12 cellular contexts compared by ENCODE assay signal in genomic region chr18:46756172-46756558, GRCh38. TPM values are rescaled to one million over a fixed set of nuclear protein-coding genes. Genes with fewer than 3 reads are reported as not detected.
DNase-seq lines count a peak whose midpoint lies in the region; ATAC-seq and TF ChIP-seq lines count a peak whose summit lies in the region.
"Had no signal": no experiment of that assay in that cellular context is flagged by ENCODE, and none has a peak within 500 bp of the region (broad histone marks: within the 10 kb centered on the region; RNA-seq: fewer than 3 reads in every experiment).

No MANE protein-coding gene starts in this region.

- CTCF ChIA-PET in PC-3 (lab: Charles Lee): no interaction called here

- no peak overlapping the region for H3K23ac ChIP-seq in mesendoderm (ENCODE audit: low read length)

- H3K4me3 ChIP-seq in cardiac muscle cell (peak overlapping the region; percentile 45), astrocyte of the spinal cord (ENCODE audit: low read depth, low read length) (peak overlapping the region; percentile 17), mesendoderm (ENCODE audit: low read length) (no peak overlapping the region), urinary bladder (ENCODE audit: low read depth, low read length) (peak overlapping the region; percentile 37), PC-3 (ENCODE audit: low read length) (no peak overlapping the region)

- ATAC-seq in PC-3 (no peak), GM18858 (IDR thresholded peaks at IDR 0.05; ENCODE audit: unreplicated experiment) (no peak)

- intact Hi-C loops in cardiac septum (cut with DNase I) (loop anchor here (5.0 kb wide), 2 partner anchors 44 to 59 kb away; no protein-coding TSS in a partner anchor), PC-3 (cut with micrococcal nuclease) (no loop called here)

- H2AFZ ChIP-seq in PC-3 (ENCODE audit: low read length): no peak overlapping the region

- peaks cover 88% of the 10 kb centered on the region for H3K27me3 ChIP-seq in cardiac muscle cell
- peaks cover 37% of the 10 kb centered on the region for H3K27me3 ChIP-seq in mesendoderm (ENCODE audit: insufficient read depth, low read length, poor library complexity)
- no peaks in the 10 kb centered on the region for H3K27me3 ChIP-seq in PC-3 (ENCODE audit: low read length)

- H3K9me3 ChIP-seq in cardiac muscle cell (ENCODE audit: low read depth) (no peaks in the 10 kb centered on the region), PC-3 (ENCODE audit: low read length) (no peaks in the 10 kb centered on the region)
- H3K9me3 ChIP-seq: pancreas had no signal

- H3K27ac ChIP-seq in cardiac muscle cell: no peak overlapping the region
- H3K27ac ChIP-seq in mesendoderm (ENCODE audit: low read depth, low read length): no peak overlapping the region
- no peak overlapping the region for H3K27ac ChIP-seq in urinary bladder (ENCODE audit: low read depth)
- no peak overlapping the region for H3K27ac ChIP-seq in PC-3 (ENCODE audit: low read length)
- H3K27ac ChIP-seq: pancreas had no signal

- H3K36me3 ChIP-seq in cardiac muscle cell (no peaks in the 10 kb centered on the region), mesendoderm (ENCODE audit: control insufficient read depth, insufficient read depth, low read length) (no peaks in the 10 kb centered on the region), urinary bladder (ENCODE audit: insufficient read depth) (no peaks in the 10 kb centered on the region), PC-3 (ENCODE audit: low read depth, low read length) (no peaks in the 10 kb centered on the region)
- H3K36me3 ChIP-seq: pancreas had no signal

- WGBS in mesendoderm (ENCODE audit: extremely low coverage, insufficient coverage, low lambda C conversion rate): no CpG with 5 or more reads among the region's 35 CpGs
- WGBS in urinary bladder: 2% methylated on average over 35 of the region's 35 CpGs

- in situ Hi-C loops in astrocyte of the spinal cord (cut with HindIII; ENCODE audit: low sequenced_read_pairs): no loop called here

- H3K4me1 ChIP-seq in cardiac muscle cell (ENCODE audit: low read depth) (peaks cover 8% of the 10 kb centered on the region), mesendoderm (ENCODE audit: control insufficient read depth, low read depth, low read length) (no peaks in the 10 kb centered on the region), urinary bladder (ENCODE audit: insufficient read depth) (no peaks in the 10 kb centered on the region), PC-3 (ENCODE audit: insufficient read depth, low read length) (no peaks in the 10 kb centered on the region)
- H3K4me1 ChIP-seq: pancreas had no signal

- no peak overlapping the region for H2BK15ac ChIP-seq in mesendoderm (replicated peaks; ENCODE audit: low read depth)

- H4K5ac ChIP-seq in mesendoderm (ENCODE audit: low read length): no peak overlapping the region

- H2AK5ac ChIP-seq in mesendoderm (ENCODE audit: low read length): no peak overlapping the region

- no peak overlapping the region for H3K18ac ChIP-seq in mesendoderm (ENCODE audit: low read length)

- no peaks in the 10 kb centered on the region for H3K9me2 ChIP-seq in PC-3 (replicated peaks; ENCODE audit: low read length)

- no peaks in the 10 kb centered on the region for H3F3A ChIP-seq in PC-3 (ENCODE audit: low read length, unreplicated experiment)

- no peaks in the 10 kb centered on the region for H3K79me2 ChIP-seq in mesendoderm (ENCODE audit: control insufficient read depth, insufficient read depth, low read length)
- no peaks in the 10 kb centered on the region for H3K79me2 ChIP-seq in PC-3 (ENCODE audit: low read length)

- H4K20me1 ChIP-seq in PC-3 (ENCODE audit: low read length): no peaks in the 10 kb centered on the region

- DNase-seq in cardiac muscle cell (ENCODE audit: low read depth in 1 of 2, low spot score in 1 of 2): no peak
- DNase-seq in cardiac septum (ENCODE audit: low spot score): no peak
- no peak for DNase-seq in astrocyte of the spinal cord (ENCODE audit: low read depth, low spot score)
- peak; percentile 16 for DNase-seq in mesendoderm
- no peak for DNase-seq in PC-3
- no peak for DNase-seq in RPMI8226
- DNase-seq: IMR-90 had no signal

- H3K4me2 ChIP-seq in mesendoderm (ENCODE audit: low read length) (peak overlapping the region; percentile 46), PC-3 (ENCODE audit: low read length) (no peak overlapping the region)

- no peak overlapping the region for H4K8ac ChIP-seq in mesendoderm (ENCODE audit: low read depth, low read length)

- H3K79me1 ChIP-seq in mesendoderm (ENCODE audit: low read length): no peaks in the 10 kb centered on the region

- no peak overlapping the region for H3K56ac ChIP-seq in mesendoderm (ENCODE audit: low read length)

- H3K4ac ChIP-seq in mesendoderm (ENCODE audit: low read depth, low read length): no peak overlapping the region

- H2BK120ac ChIP-seq in mesendoderm (ENCODE audit: low read depth, low read length): no peak overlapping the region

- H3K9ac ChIP-seq in mesendoderm (ENCODE audit: low read length): no peak overlapping the region
- no peak overlapping the region for H3K9ac ChIP-seq in PC-3 (ENCODE audit: low read length)

- BruUV-seq in PC-3 (replicated peaks; lab: Mats Ljungman, UMichigan): no TSS peak

- TF ChIP-seq CTCF in cardiac muscle cell (IDR thresholded peaks at IDR 0.05; ENCODE audit: low read depth, low read length): no peak
- TF ChIP-seq CTCF in astrocyte of the spinal cord (IDR thresholded peaks at IDR 0.05; ENCODE audit: low read depth, low read length): no peak
- TF ChIP-seq CTCF in PC-3 (conservative IDR thresholded peaks at IDR 0.05; ENCODE audit: low read depth, low read length): no peak

- POLR2A ChIA-PET in PC-3 (lab: Charles Lee; ENCODE audit: unreplicated experiment): no interaction called here

- no peak overlapping the region for H2BK5ac ChIP-seq in mesendoderm (ENCODE audit: low read length)

RNA-seq across cellular contexts. Expression of gene ST8SIA5, which starts 0.7 kb away (rescaled TPM):
- total RNA-seq in cardiac muscle cell (0.67 TPM in 1 of 2 replicates, not detected in the other), cardiac septum (23.3 TPM), urinary bladder (0.95 TPM), PC-3 (2014; rRNA removed) (0.04 TPM in 1 of 2 replicates, not detected in the other)
- polyA plus RNA-seq in cardiac muscle cell (0.09 and 0.83 TPM in 2 replicates), urinary bladder (0.19 TPM)
- 0.34 TPM for polyA plus RNA-seq in mesendoderm (2013, experiment 1 of 2)
- 0.35 TPM for polyA plus RNA-seq in mesendoderm (2013, experiment 2 of 2)
- total RNA-seq: fibroblast of villous mesenchyme, IMR-90 had no signal
- polyA plus RNA-seq: BJ had no signal

Comparison
In these comparisons a context has a peak if more than half of its experiments do, and no peak if none do; other contexts are left out.
1. RNA of gene ST8SIA5, which starts 0.7 kb away (total RNA-seq): 23.3 TPM in cardiac septum (single experiment); 0.95 TPM in urinary bladder (single experiment), 0.04 TPM in PC-3 and 0.67 TPM in cardiac muscle cell; every median in the first group is over 10 times any median in the second.
2. H3K4me3 ChIP-seq: peak in cardiac muscle cell (single experiment), astrocyte of the spinal cord (single experiment) and urinary bladder (single experiment); none in mesendoderm (single experiment) and PC-3 (single experiment).